In genomic region chr2:191521608-191522208, GRCh38 we compare ENCODE assay signal across 9 cellular contexts.
DNase-seq lines count a peak whose midpoint lies in the region; ATAC-seq lines count a peak whose summit lies in the region.
"Had no signal": no experiment of that assay in that cellular context is flagged by ENCODE, and none has a peak within 500 bp of the region (broad histone marks: within the 10 kb centered on the region; RNA-seq: fewer than 3 reads in every experiment).

No MANE protein-coding gene starts in this region.

- no peak overlapping the region for H2BK5ac ChIP-seq in neuronal stem cell (ENCODE audit: low read length)

- no peak overlapping the region for H2AFZ ChIP-seq in neuronal stem cell (ENCODE audit: low read length)

- peak; percentile 69 for ATAC-seq in left lobe of liver
- no peak for ATAC-seq in GM19397 (IDR thresholded peaks at IDR 0.05; ENCODE audit: unreplicated experiment)
- ATAC-seq: naive thymus-derived CD8-positive, alpha-beta T cell had no signal

- no peak overlapping the region for H2BK12ac ChIP-seq in neuronal stem cell (ENCODE audit: low read length)

- H3K4ac ChIP-seq in neuronal stem cell (ENCODE audit: low read length): no peak overlapping the region

- H3K9me3 ChIP-seq in adipocyte (ENCODE audit: control insufficient read depth, low read length) (no peaks in the 10 kb centered on the region), neuronal stem cell (replicated peaks in 1 of 2; ENCODE audit: control insufficient read depth in 2 of 2, insufficient read depth in 1 of 2, low read depth in 1 of 2, low read length in 2 of 2) (no peaks in the 10 kb centered on the region)

- H3K4me3 ChIP-seq in adipocyte (ENCODE audit: low read length) (no peak overlapping the region), neuronal stem cell (ENCODE audit: low read length in 2 of 2) (no peak overlapping the region)

- no peak overlapping the region for H2AK5ac ChIP-seq in neuronal stem cell (ENCODE audit: low read depth, low read length)

- H4K8ac ChIP-seq in neuronal stem cell (ENCODE audit: low read depth, low read length): no peak overlapping the region

- no peak overlapping the region for H3K18ac ChIP-seq in neuronal stem cell (ENCODE audit: low read length)

- H2BK15ac ChIP-seq in neuronal stem cell (ENCODE audit: low read length): no peak overlapping the region

- no peaks in the 10 kb centered on the region for H3K36me3 ChIP-seq in adipocyte (ENCODE audit: control insufficient read depth, insufficient read depth, low read length, severe bottlenecking)
- H3K36me3 ChIP-seq in neuronal stem cell (replicated peaks in 1 of 2; ENCODE audit: control insufficient read depth in 2 of 2, insufficient read depth in 2 of 2, low read length in 2 of 2): no peaks in the 10 kb centered on the region

- in situ Hi-C loops in Caki2 (cut with HindIII; ENCODE audit: low pct_unique_long_range_greater_than_20kb, low sequenced_read_pairs): no loop called here

- H3K27me3 ChIP-seq in adipocyte (replicated peaks; ENCODE audit: control insufficient read depth, insufficient read depth, low read length): no peaks in the 10 kb centered on the region
- no peaks in the 10 kb centered on the region for H3K27me3 ChIP-seq in neuronal stem cell (ENCODE audit: control insufficient read depth in 3 of 3, insufficient read depth in 3 of 3, low read depth in 1 of 3, low read length in 3 of 3)

- H2BK120ac ChIP-seq in neuronal stem cell (ENCODE audit: low read depth, low read length): no peak overlapping the region

- no peak overlapping the region for H3K14ac ChIP-seq in neuronal stem cell (ENCODE audit: low read length)

- no CpG with 5 or more reads among the region's 1 CpG for WGBS in neuronal stem cell (ENCODE audit: extremely low coverage in 2 of 2, insufficient read length in 2 of 2, insufficient replicate concordance in 1 of 2), 2 donors

- peak; percentile 15 for DNase-seq in Caki2 (ENCODE audit: low read depth)
- DNase-seq in HT-29 (ENCODE audit: low spot score): peak; percentile 54
- peak; percentile 72 for DNase-seq in adipocyte (ENCODE audit: low read depth)
- no peak for DNase-seq in left lobe of liver (ENCODE audit: low spot score)
- DNase-seq in iPS-NIHi7 (ENCODE audit: extremely low spot score): no peak
- DNase-seq in neuronal stem cell (ENCODE audit: low spot score): no peak
- no peak for DNase-seq in D341Med (ENCODE audit: low spot score)

- H3K4me2 ChIP-seq in neuronal stem cell (ENCODE audit: insufficient read depth, low read length, poor library complexity, severe bottlenecking): no peak overlapping the region

- H3K4me1 ChIP-seq in adipocyte (ENCODE audit: control insufficient read depth, insufficient read depth, low read length) (no peaks in the 10 kb centered on the region), neuronal stem cell (ENCODE audit: control insufficient read depth in 2 of 2, insufficient read depth in 1 of 2, low read depth in 1 of 2, low read length in 2 of 2) (no peaks in the 10 kb centered on the region)

- H4K91ac ChIP-seq in neuronal stem cell (ENCODE audit: low read depth, low read length, poor library complexity): no peak overlapping the region

- no peak overlapping the region for H3K23ac ChIP-seq in neuronal stem cell (ENCODE audit: low read depth, low read length, poor library complexity)

- no peak overlapping the region for H3K27ac ChIP-seq in neuronal stem cell (replicated peaks; ENCODE audit: low read length)

- H3K79me1 ChIP-seq in neuronal stem cell (ENCODE audit: low read depth, low read length): no peaks in the 10 kb centered on the region

- H3K9ac ChIP-seq in adipocyte (ENCODE audit: low read length): no peak overlapping the region
- no peak overlapping the region for H3K9ac ChIP-seq in neuronal stem cell (ENCODE audit: low read depth, low read length, poor library complexity)

Comparison
In these comparisons a context has a peak if more than half of its experiments do, and no peak if none do; other contexts are left out.
1. DNase-seq: peak in Caki2 (single experiment), HT-29 (single experiment) and adipocyte (single experiment); none in left lobe of liver (single experiment), iPS-NIHi7 (single experiment), neuronal stem cell (single experiment) and D341Med (single experiment).